Comparison of ENCODE assay signal across 2 cellular contexts in the genomic region with DNA sequence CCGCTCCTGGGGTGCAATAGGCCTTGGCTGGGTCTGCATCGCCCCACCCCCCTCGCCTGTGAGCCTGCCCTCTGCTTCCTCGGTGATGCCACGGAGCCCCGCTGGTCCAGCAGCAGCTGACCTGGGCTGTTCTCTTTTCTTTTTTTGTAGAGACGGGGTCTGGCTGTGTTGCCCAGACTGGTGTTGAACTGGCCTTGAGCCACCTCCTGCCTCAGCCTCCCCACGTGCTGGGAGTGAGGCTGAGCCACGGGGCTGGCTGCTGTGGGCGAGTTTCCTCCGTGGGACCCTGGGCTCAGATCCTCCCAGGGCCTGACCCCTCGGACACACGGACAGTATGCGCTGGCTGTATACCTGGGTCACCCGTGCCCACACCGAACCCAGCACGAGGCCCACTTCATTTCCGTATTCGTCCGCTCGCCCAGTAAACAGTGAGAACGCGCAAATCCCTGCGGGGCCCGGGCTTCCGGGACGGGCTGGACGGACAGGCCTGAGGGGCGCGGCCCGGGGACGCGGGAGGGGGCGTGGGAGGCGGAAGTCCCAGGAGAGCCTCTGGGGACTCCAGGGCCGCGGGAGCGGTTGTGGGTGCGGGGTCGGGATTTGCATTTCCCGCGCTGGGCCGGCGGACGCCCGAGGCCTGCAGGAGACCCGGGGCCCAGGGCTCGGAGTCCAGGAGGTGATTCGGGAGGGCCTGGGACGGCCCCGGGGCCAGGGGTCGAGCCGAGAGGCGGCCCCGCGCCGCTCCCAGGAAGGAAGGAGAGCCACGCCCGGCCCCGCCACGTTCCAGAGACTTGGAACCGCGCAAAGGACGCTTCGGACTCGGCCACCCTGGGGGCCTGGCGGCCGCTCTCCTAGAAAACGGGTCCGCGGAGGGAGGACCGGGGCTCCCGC.
TF ChIP-seq lines count a peak whose summit lies in the region.

No MANE protein-coding gene starts in this region.

TF ChIP-seq in SK-N-SH, 30 proteins besides CTCF, POLR2A, EP300 and RAD21 (continued from another document):
- TF ChIP-seq, protein P1, sequence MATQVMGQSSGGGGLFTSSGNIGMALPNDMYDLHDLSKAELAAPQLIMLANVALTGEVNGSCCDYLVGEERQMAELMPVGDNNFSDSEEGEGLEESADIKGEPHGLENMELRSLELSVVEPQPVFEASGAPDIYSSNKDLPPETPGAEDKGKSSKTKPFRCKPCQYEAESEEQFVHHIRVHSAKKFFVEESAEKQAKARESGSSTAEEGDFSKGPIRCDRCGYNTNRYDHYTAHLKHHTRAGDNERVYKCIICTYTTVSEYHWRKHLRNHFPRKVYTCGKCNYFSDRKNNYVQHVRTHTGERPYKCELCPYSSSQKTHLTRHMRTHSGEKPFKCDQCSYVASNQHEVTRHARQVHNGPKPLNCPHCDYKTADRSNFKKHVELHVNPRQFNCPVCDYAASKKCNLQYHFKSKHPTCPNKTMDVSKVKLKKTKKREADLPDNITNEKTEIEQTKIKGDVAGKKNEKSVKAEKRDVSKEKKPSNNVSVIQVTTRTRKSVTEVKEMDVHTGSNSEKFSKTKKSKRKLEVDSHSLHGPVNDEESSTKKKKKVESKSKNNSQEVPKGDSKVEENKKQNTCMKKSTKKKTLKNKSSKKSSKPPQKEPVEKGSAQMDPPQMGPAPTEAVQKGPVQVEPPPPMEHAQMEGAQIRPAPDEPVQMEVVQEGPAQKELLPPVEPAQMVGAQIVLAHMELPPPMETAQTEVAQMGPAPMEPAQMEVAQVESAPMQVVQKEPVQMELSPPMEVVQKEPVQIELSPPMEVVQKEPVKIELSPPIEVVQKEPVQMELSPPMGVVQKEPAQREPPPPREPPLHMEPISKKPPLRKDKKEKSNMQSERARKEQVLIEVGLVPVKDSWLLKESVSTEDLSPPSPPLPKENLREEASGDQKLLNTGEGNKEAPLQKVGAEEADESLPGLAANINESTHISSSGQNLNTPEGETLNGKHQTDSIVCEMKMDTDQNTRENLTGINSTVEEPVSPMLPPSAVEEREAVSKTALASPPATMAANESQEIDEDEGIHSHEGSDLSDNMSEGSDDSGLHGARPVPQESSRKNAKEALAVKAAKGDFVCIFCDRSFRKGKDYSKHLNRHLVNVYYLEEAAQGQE (IDR thresholded peaks at IDR 0.05; ENCODE audit: low read depth, low read length) = no peak
- TF ChIP-seq MXI1 (IDR thresholded peaks at IDR 0.05; ENCODE audit: low read depth, low read length) (no peak), RCOR1 (IDR thresholded peaks at IDR 0.05; ENCODE audit: low read length) (no peak), RXRA (IDR thresholded peaks at IDR 0.05; ENCODE audit: borderline replicate concordance, low read depth) (no peak), TEAD4 (IDR thresholded peaks at IDR 0.05; ENCODE audit: borderline replicate concordance, insufficient read depth) (no peak), TAF1 (IDR thresholded peaks at IDR 0.05; ENCODE audit: borderline replicate concordance, low read depth, low read length) (no peak), JUND (IDR thresholded peaks at IDR 0.05) (no peak), YY1 (IDR thresholded peaks at IDR 0.05; ENCODE audit: low read depth) (no peak), NRF1 (IDR thresholded peaks at IDR 0.05; ENCODE audit: low read depth, low read length) (no peak), SMC3 (IDR thresholded peaks at IDR 0.05; ENCODE audit: low read depth, low read length) (no peak), CHD2 (IDR thresholded peaks at IDR 0.05; ENCODE audit: low read length, partially characterized antibody) (no peak), NFIC (IDR thresholded peaks at IDR 0.05; ENCODE audit: borderline replicate concordance) (no peak), SIN3A (IDR thresholded peaks at IDR 0.05; ENCODE audit: borderline replicate concordance, low read depth, low read length) (no peak), GATA2 (CRISPR knock-in tag; IDR thresholded peaks at IDR 0.05) (no peak)
- TF ChIP-seq, protein P2, sequence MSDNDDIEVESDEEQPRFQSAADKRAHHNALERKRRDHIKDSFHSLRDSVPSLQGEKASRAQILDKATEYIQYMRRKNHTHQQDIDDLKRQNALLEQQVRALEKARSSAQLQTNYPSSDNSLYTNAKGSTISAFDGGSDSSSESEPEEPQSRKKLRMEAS (IDR thresholded peaks at IDR 0.05; ENCODE audit: low read depth) = no peak
- TF ChIP-seq, protein P3, sequence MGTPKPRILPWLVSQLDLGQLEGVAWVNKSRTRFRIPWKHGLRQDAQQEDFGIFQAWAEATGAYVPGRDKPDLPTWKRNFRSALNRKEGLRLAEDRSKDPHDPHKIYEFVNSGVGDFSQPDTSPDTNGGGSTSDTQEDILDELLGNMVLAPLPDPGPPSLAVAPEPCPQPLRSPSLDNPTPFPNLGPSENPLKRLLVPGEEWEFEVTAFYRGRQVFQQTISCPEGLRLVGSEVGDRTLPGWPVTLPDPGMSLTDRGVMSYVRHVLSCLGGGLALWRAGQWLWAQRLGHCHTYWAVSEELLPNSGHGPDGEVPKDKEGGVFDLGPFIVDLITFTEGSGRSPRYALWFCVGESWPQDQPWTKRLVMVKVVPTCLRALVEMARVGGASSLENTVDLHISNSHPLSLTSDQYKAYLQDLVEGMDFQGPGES (IDR thresholded peaks at IDR 0.05; ENCODE audit: low read depth, low read length) = no peak
- TF ChIP-seq, protein P4, sequence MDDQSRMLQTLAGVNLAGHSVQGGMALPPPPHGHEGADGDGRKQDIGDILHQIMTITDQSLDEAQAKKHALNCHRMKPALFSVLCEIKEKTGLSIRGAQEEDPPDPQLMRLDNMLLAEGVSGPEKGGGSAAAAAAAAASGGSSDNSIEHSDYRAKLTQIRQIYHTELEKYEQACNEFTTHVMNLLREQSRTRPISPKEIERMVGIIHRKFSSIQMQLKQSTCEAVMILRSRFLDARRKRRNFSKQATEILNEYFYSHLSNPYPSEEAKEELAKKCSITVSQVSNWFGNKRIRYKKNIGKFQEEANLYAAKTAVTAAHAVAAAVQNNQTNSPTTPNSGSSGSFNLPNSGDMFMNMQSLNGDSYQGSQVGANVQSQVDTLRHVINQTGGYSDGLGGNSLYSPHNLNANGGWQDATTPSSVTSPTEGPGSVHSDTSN (IDR thresholded peaks at IDR 0.05) = no peak
- TF ChIP-seq, protein P5, sequence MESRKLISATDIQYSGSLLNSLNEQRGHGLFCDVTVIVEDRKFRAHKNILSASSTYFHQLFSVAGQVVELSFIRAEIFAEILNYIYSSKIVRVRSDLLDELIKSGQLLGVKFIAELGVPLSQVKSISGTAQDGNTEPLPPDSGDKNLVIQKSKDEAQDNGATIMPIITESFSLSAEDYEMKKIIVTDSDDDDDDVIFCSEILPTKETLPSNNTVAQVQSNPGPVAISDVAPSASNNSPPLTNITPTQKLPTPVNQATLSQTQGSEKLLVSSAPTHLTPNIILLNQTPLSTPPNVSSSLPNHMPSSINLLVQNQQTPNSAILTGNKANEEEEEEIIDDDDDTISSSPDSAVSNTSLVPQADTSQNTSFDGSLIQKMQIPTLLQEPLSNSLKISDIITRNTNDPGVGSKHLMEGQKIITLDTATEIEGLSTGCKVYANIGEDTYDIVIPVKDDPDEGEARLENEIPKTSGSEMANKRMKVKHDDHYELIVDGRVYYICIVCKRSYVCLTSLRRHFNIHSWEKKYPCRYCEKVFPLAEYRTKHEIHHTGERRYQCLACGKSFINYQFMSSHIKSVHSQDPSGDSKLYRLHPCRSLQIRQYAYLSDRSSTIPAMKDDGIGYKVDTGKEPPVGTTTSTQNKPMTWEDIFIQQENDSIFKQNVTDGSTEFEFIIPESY (IDR thresholded peaks at IDR 0.05; ENCODE audit: borderline replicate concordance, low read depth) = no peak

TF ChIP-seq in SK-N-SH treated with all-trans-retinoic acid at 6 μM for 48 hours, 23 proteins besides CTCF, POLR2A, EP300 and RAD21 (continued from another document):
- no peak for TF ChIP-seq ZFP30 (CRISPR knock-in tag; IDR thresholded peaks at IDR 0.05)
- no peak for TF ChIP-seq GLIS3 (CRISPR knock-in tag; IDR thresholded peaks at IDR 0.05)
- no peak for TF ChIP-seq RARB (CRISPR knock-in tag; IDR thresholded peaks at IDR 0.05)
- TF ChIP-seq ZC3H10 (CRISPR knock-in tag; IDR thresholded peaks at IDR 0.05) = no peak
- TF ChIP-seq, protein P6, sequence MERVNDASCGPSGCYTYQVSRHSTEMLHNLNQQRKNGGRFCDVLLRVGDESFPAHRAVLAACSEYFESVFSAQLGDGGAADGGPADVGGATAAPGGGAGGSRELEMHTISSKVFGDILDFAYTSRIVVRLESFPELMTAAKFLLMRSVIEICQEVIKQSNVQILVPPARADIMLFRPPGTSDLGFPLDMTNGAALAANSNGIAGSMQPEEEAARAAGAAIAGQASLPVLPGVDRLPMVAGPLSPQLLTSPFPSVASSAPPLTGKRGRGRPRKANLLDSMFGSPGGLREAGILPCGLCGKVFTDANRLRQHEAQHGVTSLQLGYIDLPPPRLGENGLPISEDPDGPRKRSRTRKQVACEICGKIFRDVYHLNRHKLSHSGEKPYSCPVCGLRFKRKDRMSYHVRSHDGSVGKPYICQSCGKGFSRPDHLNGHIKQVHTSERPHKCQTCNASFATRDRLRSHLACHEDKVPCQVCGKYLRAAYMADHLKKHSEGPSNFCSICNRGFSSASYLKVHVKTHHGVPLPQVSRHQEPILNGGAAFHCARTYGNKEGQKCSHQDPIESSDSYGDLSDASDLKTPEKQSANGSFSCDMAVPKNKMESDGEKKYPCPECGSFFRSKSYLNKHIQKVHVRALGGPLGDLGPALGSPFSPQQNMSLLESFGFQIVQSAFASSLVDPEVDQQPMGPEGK (CRISPR knock-in tag; IDR thresholded peaks at IDR 0.05; ENCODE audit: borderline replicate concordance) = no peak
- no peak for TF ChIP-seq BACH2 (CRISPR knock-in tag; IDR thresholded peaks at IDR 0.05; ENCODE audit: borderline replicate concordance)
- TF ChIP-seq, protein P7, sequence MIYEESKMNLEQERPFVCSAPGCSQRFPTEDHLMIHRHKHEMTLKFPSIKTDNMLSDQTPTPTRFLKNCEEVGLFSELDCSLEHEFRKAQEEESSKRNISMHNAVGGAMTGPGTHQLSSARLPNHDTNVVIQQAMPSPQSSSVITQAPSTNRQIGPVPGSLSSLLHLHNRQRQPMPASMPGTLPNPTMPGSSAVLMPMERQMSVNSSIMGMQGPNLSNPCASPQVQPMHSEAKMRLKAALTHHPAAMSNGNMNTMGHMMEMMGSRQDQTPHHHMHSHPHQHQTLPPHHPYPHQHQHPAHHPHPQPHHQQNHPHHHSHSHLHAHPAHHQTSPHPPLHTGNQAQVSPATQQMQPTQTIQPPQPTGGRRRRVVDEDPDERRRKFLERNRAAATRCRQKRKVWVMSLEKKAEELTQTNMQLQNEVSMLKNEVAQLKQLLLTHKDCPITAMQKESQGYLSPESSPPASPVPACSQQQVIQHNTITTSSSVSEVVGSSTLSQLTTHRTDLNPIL (CRISPR knock-in tag; IDR thresholded peaks at IDR 0.05; ENCODE audit: low read depth) = no peak
- TF ChIP-seq ZNF8 (CRISPR knock-in tag; IDR thresholded peaks at IDR 0.05) = no peak
- TF ChIP-seq, protein P8, sequence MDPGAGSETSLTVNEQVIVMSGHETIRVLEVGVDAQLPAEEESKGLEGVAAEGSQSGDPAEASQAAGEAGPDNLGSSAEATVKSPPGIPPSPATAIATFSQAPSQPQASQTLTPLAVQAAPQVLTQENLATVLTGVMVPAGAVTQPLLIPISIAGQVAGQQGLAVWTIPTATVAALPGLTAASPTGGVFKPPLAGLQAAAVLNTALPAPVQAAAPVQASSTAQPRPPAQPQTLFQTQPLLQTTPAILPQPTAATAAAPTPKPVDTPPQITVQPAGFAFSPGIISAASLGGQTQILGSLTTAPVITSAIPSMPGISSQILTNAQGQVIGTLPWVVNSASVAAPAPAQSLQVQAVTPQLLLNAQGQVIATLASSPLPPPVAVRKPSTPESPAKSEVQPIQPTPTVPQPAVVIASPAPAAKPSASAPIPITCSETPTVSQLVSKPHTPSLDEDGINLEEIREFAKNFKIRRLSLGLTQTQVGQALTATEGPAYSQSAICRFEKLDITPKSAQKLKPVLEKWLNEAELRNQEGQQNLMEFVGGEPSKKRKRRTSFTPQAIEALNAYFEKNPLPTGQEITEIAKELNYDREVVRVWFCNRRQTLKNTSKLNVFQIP (CRISPR knock-in tag; IDR thresholded peaks at IDR 0.05; ENCODE audit: borderline replicate concordance, low read depth) = no peak
- no peak for TF ChIP-seq PPARA (CRISPR knock-in tag; IDR thresholded peaks at IDR 0.05; ENCODE audit: borderline replicate concordance)
- no peak for TF ChIP-seq ZNF70 (CRISPR knock-in tag; IDR thresholded peaks at IDR 0.05)
- TF ChIP-seq OSR1 (CRISPR knock-in tag; IDR thresholded peaks at IDR 0.05) = no peak
- TF ChIP-seq ZFP3 (CRISPR knock-in tag; IDR thresholded peaks at IDR 0.05) = no peak
- TF ChIP-seq ZNF565 (CRISPR knock-in tag; conservative IDR thresholded peaks at IDR 0.05; ENCODE audit: low read depth) = no peak
- no peak for TF ChIP-seq ARNTL (CRISPR knock-in tag; IDR thresholded peaks at IDR 0.05; ENCODE audit: borderline replicate concordance, low read depth)
